In the genomic region with DNA sequence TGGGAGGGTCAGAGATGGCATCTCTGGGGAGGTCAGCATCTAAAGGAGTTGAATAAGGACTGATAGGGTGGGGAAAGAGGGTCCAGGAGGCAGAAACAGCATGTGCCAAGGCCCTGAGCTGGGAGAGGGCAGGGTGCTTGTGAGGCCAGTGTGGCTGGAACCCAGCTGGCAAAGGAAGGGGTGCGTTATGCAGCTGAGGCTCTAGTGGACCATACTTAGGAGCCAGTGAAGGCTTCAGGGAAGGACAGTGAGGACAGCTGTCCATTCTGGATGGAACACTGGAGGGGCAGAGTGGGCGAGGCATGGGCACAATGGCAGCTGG, we compare ENCODE assay signal across 12 cellular contexts. TPM values are rescaled to one million over a fixed set of nuclear protein-coding genes. Genes with fewer than 3 reads are reported as not detected.
DNase-seq lines count a peak whose midpoint lies in the region; ATAC-seq and TF ChIP-seq lines count a peak whose summit lies in the region.
"Had no signal": no experiment of that assay in that cellular context is flagged by ENCODE, and none has a peak within 500 bp of the region (broad histone marks: within the 10 kb centered on the region; RNA-seq: fewer than 3 reads in every experiment).

No MANE protein-coding gene starts in this region.

- POLR2A ChIA-PET in CD4-positive, alpha-beta memory T cell (lab: Charles Lee; ENCODE audit: partially characterized antibody), result interaction anchor here (0.8 to 17.8 kb wide), 16 partner anchors 10 to 137 kb away, joined by 3 to 616 read pairs (median 7); a partner anchor contains a TSS

- 45 to 58% (median 52%) methylated on average over 2 of the region's 2 CpGs for WGBS in psoas muscle, 3 donors
- 72% methylated on average over 2 of the region's 2 CpGs for WGBS in prostate gland

- H3K9me3 ChIP-seq in CD4-positive, alpha-beta memory T cell (ENCODE audit: control insufficient read depth in 1 of 2, low read length in 2 of 2), result no peaks in the 10 kb centered on the region
- no peaks in the 10 kb centered on the region for H3K9me3 ChIP-seq in Loucy (ENCODE audit: insufficient read depth, low read depth, low read length)
- H3K9me3 ChIP-seq in psoas muscle, result no peaks in the 10 kb centered on the region
- no peaks in the 10 kb centered on the region for H3K9me3 ChIP-seq in prostate gland

- no peaks in the 10 kb centered on the region for H4K20me1 ChIP-seq in Loucy (ENCODE audit: insufficient read depth, low read length, poor library complexity, severe bottlenecking)

- H3K36me3 Mint-ChIP-seq in CD4-positive, alpha-beta memory T cell, result no peaks in the 10 kb centered on the region

- peak overlapping the region; percentile 86 for H2AFZ ChIP-seq in Loucy (ENCODE audit: low read length)

- CTCF ChIA-PET in CD4-positive, alpha-beta memory T cell (lab: Charles Lee; ENCODE audit: partially characterized antibody), result interaction anchor here (0.9 to 20.9 kb wide), 19 partner anchors 10 to 230 kb away, joined by 3 to 1081 read pairs (median 16); a partner anchor contains a TSS

- no peak overlapping the region for H3K4me3 ChIP-seq in CD4-positive, alpha-beta memory T cell (ENCODE audit: low read length in 2 of 2)
- H3K4me3 ChIP-seq in Loucy (ENCODE audit: low read length, poor library complexity, severe bottlenecking) (no peak overlapping the region), psoas muscle (no peak overlapping the region), prostate gland (no peak overlapping the region)

- H3K36me3 ChIP-seq in CD4-positive, alpha-beta memory T cell (ENCODE audit: insufficient read depth, low read length), result no peaks in the 10 kb centered on the region
- H3K36me3 ChIP-seq in Loucy (ENCODE audit: insufficient read depth, low read length) (no peaks in the 10 kb centered on the region), psoas muscle (ENCODE audit: insufficient read depth in 1 of 2, low read depth in 1 of 2) (no peaks in the 10 kb centered on the region), prostate gland (no peaks in the 10 kb centered on the region)

- H3K79me2 ChIP-seq in Loucy (ENCODE audit: insufficient read depth, low read length), result no peaks in the 10 kb centered on the region

- H3K27me3 Mint-ChIP-seq in CD4-positive, alpha-beta memory T cell, result no peaks in the 10 kb centered on the region
- H3K27me3 Mint-ChIP-seq: activated CD4-positive, alpha-beta T cell treated with anti-CD3 and anti-CD28 coated beads, Interleukin-2, amount 10 ng/mL, durations not matched to agents 24 days and 14 days had no signal

- H3K27me3 ChIP-seq in CD4-positive, alpha-beta memory T cell (ENCODE audit: insufficient read depth, low read length), result no peaks in the 10 kb centered on the region
- H3K27me3 ChIP-seq in Loucy (ENCODE audit: insufficient read depth, low read length, poor library complexity, severe bottlenecking) (no peaks in the 10 kb centered on the region), psoas muscle (ENCODE audit: insufficient read depth in 3 of 3, low read length in 2 of 3) (no peaks in the 10 kb centered on the region), prostate gland (replicated peaks; ENCODE audit: insufficient read depth) (no peaks in the 10 kb centered on the region)

- peak overlapping the region; percentile 76 for H3K4me2 ChIP-seq in Loucy (ENCODE audit: low read depth, low read length, poor library complexity, severe bottlenecking)

- no peak for TF ChIP-seq CTCF in Loucy (conservative IDR thresholded peaks at IDR 0.05; ENCODE audit: low read length)
- no peak for TF ChIP-seq CTCF in psoas muscle (IDR thresholded peaks at IDR 0.05)
- no peak for TF ChIP-seq CTCF in prostate gland (IDR thresholded peaks at IDR 0.05)

- H3K9me2 ChIP-seq in Loucy (replicated peaks; ENCODE audit: low read depth, low read length), result no peaks in the 10 kb centered on the region

- H3K27ac Mint-ChIP-seq in CD4-positive, alpha-beta memory T cell, result peak overlapping the region in 6 of 7 donors; percentile 71 to 93 (median 90)

- H3K4me3 Mint-ChIP-seq in CD4-positive, alpha-beta memory T cell, result peak overlapping the region in 5 of 8 donors; percentile 17 to 84 (median 81)

- H3K4me1 ChIP-seq in CD4-positive, alpha-beta memory T cell (ENCODE audit: insufficient read depth, low read length), result peaks cover 19% of the 10 kb centered on the region
- peaks cover 15% of the 10 kb centered on the region for H3K4me1 ChIP-seq in Loucy (ENCODE audit: insufficient read depth, low read length, poor library complexity, severe bottlenecking)
- peaks cover 8% of the 10 kb centered on the region for H3K4me1 ChIP-seq in psoas muscle
- no peaks in the 10 kb centered on the region for H3K4me1 ChIP-seq in prostate gland (replicated peaks)

- intact Hi-C loops in CD4-positive, alpha-beta memory T cell (cut with micrococcal nuclease), result no loop called here
- intact Hi-C loops in psoas muscle (cut with DNase I), result no loop called here
- intact Hi-C loops in prostate gland (cut with DNase I), result no loop called here

- H3K4me1 Mint-ChIP-seq in CD4-positive, alpha-beta memory T cell, result peaks cover 24 to 42% (median 28%) of the 10 kb centered on the region in 4 donors

- no peak for TF ChIP-seq POLR2A in prostate gland (IDR thresholded peaks at IDR 0.05)

- H3K9ac ChIP-seq in Loucy (ENCODE audit: low read depth, low read length, poor library complexity, severe bottlenecking), result peak overlapping the region; percentile 52

- no peaks in the 10 kb centered on the region for H3K9me3 Mint-ChIP-seq in CD4-positive, alpha-beta memory T cell
- H3K9me3 Mint-ChIP-seq: activated CD4-positive, alpha-beta T cell treated with anti-CD3 and anti-CD28 coated beads, Interleukin-2, amount 10 ng/mL, durations not matched to agents 24 days and 14 days had no signal

- peak in 1 of 4 donors; percentile 2 for ATAC-seq in psoas muscle
- no peak for ATAC-seq in GM21717 (IDR thresholded peaks at IDR 0.05; ENCODE audit: unreplicated experiment)
- no peak for ATAC-seq in HG03378 (IDR thresholded peaks at IDR 0.05; ENCODE audit: unreplicated experiment)

- no peaks in the 10 kb centered on the region for H3F3A ChIP-seq in Loucy (ENCODE audit: low read depth)

- no peak overlapping the region for H3K27ac ChIP-seq in CD4-positive, alpha-beta memory T cell (ENCODE audit: low read depth, low read length)
- H3K27ac ChIP-seq in cingulate gyrus (ENCODE audit: low read depth, low read length), result peak overlapping the region; percentile 63
- peak overlapping the region; percentile 69 for H3K27ac ChIP-seq in psoas muscle
- no peak overlapping the region for H3K27ac ChIP-seq in prostate gland
- H3K27ac ChIP-seq: HL-60 had no signal

- DNase-seq in CD4-positive, alpha-beta memory T cell, result no peak
- DNase-seq in psoas muscle, result no peak
- DNase-seq in GDM1 (lab: John Stamatoyannopoulos, UW), result no peak
- DNase-seq in prostate gland (ENCODE audit: low spot score), result no peak
- DNase-seq: cerebellar nuclear complex; stimulated activated CD4-positive, alpha-beta T cell treated with anti-CD3 and anti-CD28 coated beads, Interleukin-4, amount 100 ng/mL, for 1 hour had no signal

RNA-seq across cellular contexts. Expression of a gene that starts 57.1 kb away (rescaled TPM):
- total RNA-seq in CD4-positive, alpha-beta memory T cell, result 1,000 to 10,000 TPM; 1,919 to 2,088 TPM
- 1,000 to 10,000 TPM; 1,255 to 1,467 TPM for polyA plus RNA-seq in CD4-positive, alpha-beta memory T cell
- total RNA-seq in psoas muscle (100 to 1,000 TPM; 486 to 688 (median 592) TPM), prostate gland (1,000 to 10,000 TPM in 1 of 2 donors, 100 to 1,000 TPM in 1; 784 to 1,458 TPM)
- 1,000 to 10,000 TPM in 2 of 3 donors, 100 to 1,000 TPM in 1; 842 to 1,926 (median 1,102) TPM for polyA plus RNA-seq in psoas muscle

Comparison
In these comparisons a context has a peak if more than half of its experiments do, and no peak if none do; other contexts are left out.
1. H3K27ac ChIP-seq: peak in cingulate gyrus (single experiment) and psoas muscle (single experiment); none in CD4-positive, alpha-beta memory T cell (single experiment) and prostate gland (0 of 2).